In genomic region chr18:51211552-51211951, GRCh38 we compare ENCODE assay signal across 8 cellular contexts. TPM values are rescaled to one million over a fixed set of nuclear protein-coding genes. Genes with fewer than 3 reads are reported as not detected.
DNase-seq lines count a peak whose midpoint lies in the region; ATAC-seq and TF ChIP-seq lines count a peak whose summit lies in the region.

No MANE protein-coding gene starts in this region.

- H3K9me3 ChIP-seq in SJCRH30 (replicated peaks) (no peaks in the 10 kb centered on the region), stomach (no peaks in the 10 kb centered on the region)

- TF ChIP-seq CTCF in stomach (IDR thresholded peaks at IDR 0.05): no peak

- no peak for TF ChIP-seq EP300 in stomach (IDR thresholded peaks at IDR 0.05)

- H3K4me3 ChIP-seq in SJCRH30 (no peak overlapping the region), stomach (no peak overlapping the region)

- TF ChIP-seq POLR2A in stomach (IDR thresholded peaks at IDR 0.05): no peak

- WGBS in stomach, 5 donors: 9 to 29% (median 19%) methylated on average over 4 of the region's 4 CpGs

- intact Hi-C loops in stomach (cut with DNase I; ENCODE audit: low total_unique reads): no loop called here

- H3K36me3 ChIP-seq in SJCRH30: no peaks in the 10 kb centered on the region
- H3K36me3 ChIP-seq in stomach: no peaks in the 10 kb centered on the region

- DNase-seq in stimulated activated CD4-positive, alpha-beta T cell treated with anti-CD3 and anti-CD28 coated beads, Interleukin-15, amount 100 ng/mL, for 24 hours: peak; percentile 61
- no peak for DNase-seq in stimulated activated CD4-positive, alpha-beta T cell treated with anti-CD3 and anti-CD28 coated beads, Interleukin-4, amount 100 ng/mL, for 4 hours
- DNase-seq in SJCRH30 (peak; percentile 73 to 82), DMS 273 treated with DMSO at 0.1 percent for 48 hours (lab: John Stamatoyannopoulos, UW) (no peak), stomach (no peak)
- peak; percentile 24 for DNase-seq in stimulated activated CD8-positive, alpha-beta memory T cell treated with anti-CD3 and anti-CD28 coated beads, Interleukin-12 subunit alpha, Interleukin-12 subunit beta, amount 100 ng/mL, for 4 hours (ENCODE audit: low read depth)

- H3K27me3 ChIP-seq in SJCRH30 (no peaks in the 10 kb centered on the region), stomach (no peaks in the 10 kb centered on the region)

- H3K27ac ChIP-seq in SJCRH30 (peak overlapping the region; percentile 32; the same call in 1 of the 2 replicates), stomach (no peak overlapping the region)

- H3K4me1 ChIP-seq in SJCRH30 (peaks cover 11% of the 10 kb centered on the region), stomach (peaks cover 0 to 9% (median 0%) of the 10 kb centered on the region in 4 donors)

- ATAC-seq in HG03039 (IDR thresholded peaks at IDR 0.05; ENCODE audit: unreplicated experiment) (peak; percentile 88), esophagus mucosa (peak; percentile 68)

RNA-seq across cellular contexts. Expression of gene MEX3C, which starts 14.1 kb away (rescaled TPM):
- 68.2 and 68.4 TPM in 2 replicates for total RNA-seq in SJCRH30 (2014; rRNA removed; shearing (Covaris generic))
- total RNA-seq in esophagus mucosa (19.4 TPM), stomach (10 to 100 TPM; 13.4 to 45.2 (median 30.7) TPM)
- polyA plus RNA-seq in stomach: 10 to 100 TPM in 2 of 3 donors, 1 to 10 TPM in 1; 7.2 to 15.3 (median 11.0) TPM

Comparison
In these comparisons a context has a peak if more than half of its experiments do, and no peak if none do; other contexts are left out.
1. DNase-seq: peak in stimulated activated CD4-positive, alpha-beta T cell treated with anti-CD3 and anti-CD28 coated beads, Interleukin-15, amount 100 ng/mL, for 24 hours (single experiment), SJCRH30 (2 of 2) and stimulated activated CD8-positive, alpha-beta memory T cell treated with anti-CD3 and anti-CD28 coated beads, Interleukin-12 subunit alpha, Interleukin-12 subunit beta, amount 100 ng/mL, for 4 hours (single experiment); none in stimulated activated CD4-positive, alpha-beta T cell treated with anti-CD3 and anti-CD28 coated beads, Interleukin-4, amount 100 ng/mL, for 4 hours (0 of 2), DMS 273 treated with DMSO at 0.1 percent for 48 hours (single experiment) and stomach (single experiment).